ENCODE assay signal across 25 cellular contexts in genomic region chr1:41641941-41642527, GRCh38.
"Had no signal": no experiment of that assay in that cellular context is flagged by ENCODE, and none has a peak within 500 bp of the region (broad histone marks: within the 10 kb centered on the region; RNA-seq: fewer than 3 reads in every experiment).

No MANE protein-coding gene starts in this region.

- H3K9me3 ChIP-seq: pancreas, prostate gland, vagina had no signal

- H3K27me3 Mint-ChIP-seq: activated CD4-positive, alpha-beta memory T cell treated with anti-CD3 and anti-CD28 coated beads, Interleukin-2, amount 10 ng/mL, durations not matched to agents 7 days and 5 days; activated CD4-positive, alpha-beta T cell treated with anti-CD3 and anti-CD28 coated beads, Interleukin-2, amount 10 ng/mL, durations not matched to agents 24 days and 14 days; activated naive CD4-positive, alpha-beta T cell treated with anti-CD3 and anti-CD28 coated beads, Interleukin-2, amount 10 ng/mL, durations not matched to agents 7 days and 5 days; naive thymus-derived CD4-positive, alpha-beta T cell; stimulated activated naive CD8-positive, alpha-beta T cell treated with anti-CD3 and anti-CD28 coated beads, Interleukin-15, amount 100 ng/mL, for 72 hours had no signal

- H3K27ac ChIP-seq: pancreas, prostate gland, vagina had no signal

- H3K27ac Mint-ChIP-seq: activated CD4-positive, alpha-beta memory T cell treated with anti-CD3 and anti-CD28 coated beads, Interleukin-2, amount 10 ng/mL, durations not matched to agents 7 days and 5 days; activated CD4-positive, alpha-beta T cell treated with anti-CD3 and anti-CD28 coated beads, Interleukin-2, amount 10 ng/mL, durations not matched to agents 24 days and 14 days; activated naive CD4-positive, alpha-beta T cell treated with anti-CD3 and anti-CD28 coated beads, Interleukin-2, amount 10 ng/mL, durations not matched to agents 7 days and 5 days; activated T-cell treated with anti-CD3 and anti-CD28 coated beads, Interleukin-2, amount 50 U/mL, for 72 hours; mesothelial cell of epicardium; stimulated activated effector memory CD8-positive, alpha-beta T cell treated with anti-CD3 and anti-CD28 coated beads, Interleukin-12 subunit alpha, Interleukin-12 subunit beta, amount 100 ng/mL, for 72 hours; stimulated activated naive CD8-positive, alpha-beta T cell treated with anti-CD3 and anti-CD28 coated beads, Interleukin-15, amount 100 ng/mL, for 72 hours; type B pancreatic cell had no signal

- H3K27me3 ChIP-seq: pancreas, vagina had no signal

- H3K9me3 Mint-ChIP-seq: activated CD4-positive, alpha-beta memory T cell treated with anti-CD3 and anti-CD28 coated beads, Interleukin-2, amount 10 ng/mL, durations not matched to agents 7 days and 5 days; activated CD4-positive, alpha-beta T cell treated with anti-CD3 and anti-CD28 coated beads, Interleukin-2, amount 10 ng/mL, durations not matched to agents 24 days and 14 days; activated naive CD4-positive, alpha-beta T cell treated with anti-CD3 and anti-CD28 coated beads, Interleukin-2, amount 10 ng/mL, durations not matched to agents 7 days and 5 days; activated T-cell treated with anti-CD3 and anti-CD28 coated beads, Interleukin-2, amount 50 U/mL, for 72 hours; mesothelial cell of epicardium; naive thymus-derived CD4-positive, alpha-beta T cell; stimulated activated effector memory CD8-positive, alpha-beta T cell treated with anti-CD3 and anti-CD28 coated beads, Interleukin-12 subunit alpha, Interleukin-12 subunit beta, amount 100 ng/mL, for 72 hours; stimulated activated naive CD8-positive, alpha-beta T cell treated with anti-CD3 and anti-CD28 coated beads, Interleukin-15, amount 100 ng/mL, for 72 hours; type B pancreatic cell had no signal

- DNase-seq: activated CD4-positive, alpha-beta memory T cell treated with anti-CD3 and anti-CD28 coated beads, Interleukin-2, amount 10 ng/mL, durations not matched to agents 7 days and 5 days; activated CD4-positive, CD25-positive, alpha-beta regulatory T cell; activated gamma-delta T cell; activated naive CD4-positive, alpha-beta T cell treated with anti-CD3 and anti-CD28 coated beads, Interleukin-2, amount 10 ng/mL, durations not matched to agents 7 days and 5 days; activated T-cell treated with anti-CD3 and anti-CD28 coated beads for 4 hours; amygdala; foreskin fibroblast; hippocampal formation; left cardiac atrium; mammary epithelial cell; pancreas; retina; small intestine; substantia nigra had no signal

- H3K36me3 Mint-ChIP-seq: mesothelial cell of epicardium; naive thymus-derived CD4-positive, alpha-beta T cell; type B pancreatic cell had no signal

- H3K4me1 Mint-ChIP-seq: mesothelial cell of epicardium had no signal

- H3K4me3 Mint-ChIP-seq: activated CD4-positive, alpha-beta memory T cell treated with anti-CD3 and anti-CD28 coated beads, Interleukin-2, amount 10 ng/mL, durations not matched to agents 7 days and 5 days; activated CD4-positive, alpha-beta T cell treated with anti-CD3 and anti-CD28 coated beads, Interleukin-2, amount 10 ng/mL, durations not matched to agents 24 days and 14 days; activated naive CD4-positive, alpha-beta T cell treated with anti-CD3 and anti-CD28 coated beads, Interleukin-2, amount 10 ng/mL, durations not matched to agents 7 days and 5 days; activated T-cell treated with anti-CD3 and anti-CD28 coated beads, Interleukin-2, amount 50 U/mL, for 72 hours; mesothelial cell of epicardium; naive thymus-derived CD4-positive, alpha-beta T cell; stimulated activated effector memory CD8-positive, alpha-beta T cell treated with anti-CD3 and anti-CD28 coated beads, Interleukin-12 subunit alpha, Interleukin-12 subunit beta, amount 100 ng/mL, for 72 hours; stimulated activated naive CD8-positive, alpha-beta T cell treated with anti-CD3 and anti-CD28 coated beads, Interleukin-15, amount 100 ng/mL, for 72 hours; type B pancreatic cell had no signal

- H3K36me3 ChIP-seq: pancreas, prostate gland, vagina had no signal

- ATAC-seq: esophagus mucosa; left cardiac atrium; naive thymus-derived CD4-positive, alpha-beta T cell; pancreas; sciatic nerve had no signal

- H3K4me3 ChIP-seq: pancreas, prostate gland, vagina had no signal

- H3K4me1 ChIP-seq: pancreas, prostate gland, vagina had no signal
